Comparison of ENCODE assay signal across 15 cellular contexts in genomic region chr15:33860749-33861148, GRCh38.
A peak's percentile ranks its signal among the peaks of the same experiment; 100 is the strongest.
DNase-seq lines count a peak whose midpoint lies in the region; ATAC-seq and TF ChIP-seq lines count a peak whose summit lies in the region.
"Had no signal": no experiment of that assay in that cellular context is flagged by ENCODE, and none has a peak within 500 bp of the region (broad histone marks: within the 10 kb centered on the region; RNA-seq: fewer than 3 reads in every experiment).

No MANE protein-coding gene starts in this region.

- POLR2A ChIA-PET in RWPE1 (lab: Yijun Ruan, JAX; ENCODE audit: low non-redundant PET), result no interaction called here

- no peak overlapping the region for H3K4me3 Mint-ChIP-seq in activated T-helper 17 cell treated with anti-CD3 and anti-CD28 coated beads, Interleukin-2, amount 50 U/mL, for 72 hours
- H3K4me3 Mint-ChIP-seq: IgD-negative memory B cell; stimulated activated naive CD8-positive, alpha-beta T cell treated with anti-CD3 and anti-CD28 coated beads, Interleukin-15, Interleukin-2, amounts not matched to agents 100 ng/mL and 50 ng/mL, for 24 hours had no signal

- H3K9ac ChIP-seq in GM23248, result no peak overlapping the region

- H3K27ac ChIP-seq in GM23248 (no peak overlapping the region), RWPE1 (no peak overlapping the region), osteoblast (ENCODE audit: low read depth, low read length) (no peak overlapping the region), substantia nigra (ENCODE audit: low read depth, low read length, poor library complexity, severe bottlenecking) (no peak overlapping the region)

- peak; percentile 87 for ATAC-seq in esophagus mucosa
- no peak for ATAC-seq in activated T-helper 17 cell treated with anti-CD3 and anti-CD28 coated beads, Interleukin-2, amount 50 U/mL, for 72 hours (replicated peaks)

- 61 to 62% methylated on average over 3 of the region's 3 CpGs for WGBS in GM23248 (ENCODE audit: low coverage in 1 of 2, low lambda C conversion rate in 2 of 2, missing lambda C conversion rate in 2 of 2), 2 experiments

- H3F3A ChIP-seq in GM23248 (ENCODE audit: insufficient read depth), result peaks cover 22% of the 10 kb centered on the region

- no peak overlapping the region for H3K27ac Mint-ChIP-seq in activated T-helper 17 cell treated with anti-CD3 and anti-CD28 coated beads, Interleukin-2, amount 50 U/mL, for 72 hours
- H3K27ac Mint-ChIP-seq: IgD-negative memory B cell; stimulated activated naive CD8-positive, alpha-beta T cell treated with anti-CD3 and anti-CD28 coated beads, Interleukin-15, Interleukin-2, amounts not matched to agents 100 ng/mL and 50 ng/mL, for 24 hours had no signal

- H3K4me2 ChIP-seq in GM23248 (ENCODE audit: unreplicated experiment) (no peak overlapping the region), osteoblast (ENCODE audit: insufficient read depth, low read length) (peak overlapping the region; percentile 8)

- H2AFZ ChIP-seq in GM23248, result no peak overlapping the region
- no peak overlapping the region for H2AFZ ChIP-seq in osteoblast (ENCODE audit: low read length)

- DNase-seq in GM23248, result peak; percentile 73
- DNase-seq in RWPE1 (ENCODE audit: low spot score), result peak; percentile 53
- DNase-seq in osteoblast (ENCODE audit: insufficient read length, low spot score, missing footprints), result peak; percentile 80
- DNase-seq in AML-193 (lab: John Stamatoyannopoulos, UW), result no peak
- DNase-seq in substantia nigra (lab: John Stamatoyannopoulos, UW), result no peak
- DNase-seq in MV-4-11 (lab: John Stamatoyannopoulos, UW), result no peak
- DNase-seq: activated naive CD4-positive, alpha-beta T cell treated with Interleukin-2 at 50 U/mL for 16 hours; C1 segment of cervical spinal cord; NCI-H146; NCI-H69; SHP77 had no signal

- no peak overlapping the region for H3K4me3 ChIP-seq in GM23248
- H3K4me3 ChIP-seq in osteoblast (ENCODE audit: insufficient read depth, low read length), result no peak overlapping the region

- peaks cover 26% of the 10 kb centered on the region for H3K36me3 Mint-ChIP-seq in activated T-helper 17 cell treated with anti-CD3 and anti-CD28 coated beads, Interleukin-2, amount 50 U/mL, for 72 hours (ENCODE audit: low read depth)

- H3K9me3 ChIP-seq in GM23248 (ENCODE audit: low read depth) (no peaks in the 10 kb centered on the region), osteoblast (ENCODE audit: low read depth, low read length) (no peaks in the 10 kb centered on the region)

- no peaks in the 10 kb centered on the region for H3K27me3 Mint-ChIP-seq in activated T-helper 17 cell treated with anti-CD3 and anti-CD28 coated beads, Interleukin-2, amount 50 U/mL, for 72 hours
- H3K27me3 Mint-ChIP-seq: IgD-negative memory B cell; stimulated activated naive CD8-positive, alpha-beta T cell treated with anti-CD3 and anti-CD28 coated beads, Interleukin-15, Interleukin-2, amounts not matched to agents 100 ng/mL and 50 ng/mL, for 24 hours had no signal

- no peak for TF ChIP-seq CTCF in RWPE1 (conservative IDR thresholded peaks at IDR 0.05; ENCODE audit: low read depth)
- no peak for TF ChIP-seq CTCF in osteoblast (IDR thresholded peaks at IDR 0.05; ENCODE audit: extremely low read depth, low read depth, low read length)

- CTCF ChIA-PET in RWPE1 (lab: Yijun Ruan, JAX), result interaction anchor here (0.6 to 1.1 kb wide), 2 partner anchors 65 to 103 kb away, joined by 4 to 5 read pairs; no protein-coding TSS in a partner anchor

- in situ Hi-C loops in GM23248 (cut with MboI), result loop anchor here (10.0 kb wide), 1 partner anchor 56 kb away; no protein-coding TSS in a partner anchor

- no peaks in the 10 kb centered on the region for H3K9me3 Mint-ChIP-seq in activated T-helper 17 cell treated with anti-CD3 and anti-CD28 coated beads, Interleukin-2, amount 50 U/mL, for 72 hours
- H3K9me3 Mint-ChIP-seq: IgD-negative memory B cell; stimulated activated naive CD8-positive, alpha-beta T cell treated with anti-CD3 and anti-CD28 coated beads, Interleukin-15, Interleukin-2, amounts not matched to agents 100 ng/mL and 50 ng/mL, for 24 hours had no signal

- H3K27me3 ChIP-seq in GM23248 (replicated peaks; ENCODE audit: insufficient read depth) (no peaks in the 10 kb centered on the region), osteoblast (ENCODE audit: insufficient read depth, low read length) (no peaks in the 10 kb centered on the region)

- peaks cover 16% of the 10 kb centered on the region for H3K4me1 ChIP-seq in GM23248 (ENCODE audit: insufficient read depth)
- H3K4me1 ChIP-seq in osteoblast (ENCODE audit: insufficient read depth, low read length), result peaks cover 13% of the 10 kb centered on the region

- H4K20me1 ChIP-seq in GM23248 (ENCODE audit: insufficient read depth) (no peaks in the 10 kb centered on the region), osteoblast (ENCODE audit: insufficient read depth, low read length) (no peaks in the 10 kb centered on the region)

- no peaks in the 10 kb centered on the region for H3K79me2 ChIP-seq in GM23248 (ENCODE audit: insufficient read depth)
- no peaks in the 10 kb centered on the region for H3K79me2 ChIP-seq in osteoblast (ENCODE audit: insufficient read depth, low read length)

- no peaks in the 10 kb centered on the region for H3K9me2 ChIP-seq in GM23248 (ENCODE audit: insufficient read depth)

- no peaks in the 10 kb centered on the region for H3K4me1 Mint-ChIP-seq in activated T-helper 17 cell treated with anti-CD3 and anti-CD28 coated beads, Interleukin-2, amount 50 U/mL, for 72 hours
- H3K4me1 Mint-ChIP-seq: IgD-negative memory B cell had no signal

- H3K36me3 ChIP-seq in GM23248 (ENCODE audit: low read depth), result no peaks in the 10 kb centered on the region
- H3K36me3 ChIP-seq in osteoblast (ENCODE audit: insufficient read depth, low read length), result no peaks in the 10 kb centered on the region

Comparison
In these comparisons a context has a peak if more than half of its experiments do, and no peak if none do; other contexts are left out.
1. DNase-seq: peak in GM23248 (single experiment), RWPE1 (single experiment) and osteoblast (single experiment); none in AML-193 (0 of 2), substantia nigra (0 of 49) and MV-4-11 (single experiment).